Comparison of ENCODE assay signal across 33 cellular contexts in genomic region chr10:72667207-72667864, GRCh38.
"Had no signal": no experiment of that assay in that cellular context is flagged by ENCODE, and none has a peak within 500 bp of the region (broad histone marks: within the 10 kb centered on the region; RNA-seq: fewer than 3 reads in every experiment).

No MANE protein-coding gene starts in this region.

- H3K4me3 ChIP-seq: esophagus muscularis mucosa, gastroesophageal sphincter had no signal

- H3K36me3 ChIP-seq: brain microvascular endothelial cell, esophagus muscularis mucosa, gastroesophageal sphincter, WERI-Rb-1 had no signal

- H3K27ac ChIP-seq: brain microvascular endothelial cell, esophagus muscularis mucosa, gastroesophageal sphincter, WERI-Rb-1 had no signal

- H3K9me3 ChIP-seq: esophagus muscularis mucosa, gastroesophageal sphincter had no signal

- H3K27me3 ChIP-seq: brain microvascular endothelial cell, esophagus muscularis mucosa, gastroesophageal sphincter had no signal

- H3K4me1 Mint-ChIP-seq: activated B cell treated with CpG ODN at 0.5 μM for 24 hours; activated T-helper 17 cell treated with anti-CD3 and anti-CD28 coated beads, Interleukin-2, amount 50 U/mL, for 72 hours had no signal

- H3K36me3 Mint-ChIP-seq: activated naive CD8-positive, alpha-beta T cell had no signal

- H3K4me3 Mint-ChIP-seq: activated B cell treated with CpG ODN at 0.5 μM for 24 hours; activated CD8-positive, alpha-beta T cell treated with anti-CD3 and anti-CD28 coated beads for 36 hours; activated naive CD8-positive, alpha-beta T cell; activated T-cell treated with anti-CD3 and anti-CD28 coated beads, Interleukin-2, amount 50 U/mL, for 4 hours; activated T-helper 17 cell treated with anti-CD3 and anti-CD28 coated beads, Interleukin-2, amount 50 U/mL, for 72 hours; T-helper 17 cell; T-helper 2 cell treated with Interferon-gamma antibody and Interleukin-4, amounts not matched to agents 5 μg/mL and 100 μg/mL, for 36 hours had no signal

- H3K4me1 ChIP-seq: esophagus muscularis mucosa, gastroesophageal sphincter had no signal

- H3K27ac Mint-ChIP-seq: activated B cell treated with CpG ODN at 0.5 μM for 24 hours; activated CD8-positive, alpha-beta T cell treated with anti-CD3 and anti-CD28 coated beads for 36 hours; activated naive CD8-positive, alpha-beta T cell; activated T-helper 17 cell treated with anti-CD3 and anti-CD28 coated beads, Interleukin-2, amount 50 U/mL, for 72 hours; T-helper 17 cell; T-helper 2 cell treated with Interferon-gamma antibody and Interleukin-4, amounts not matched to agents 5 μg/mL and 100 μg/mL, for 36 hours had no signal

- DNase-seq: activated B cell treated with CpG ODN at 0.5 μM for 24 hours; activated CD4-positive, alpha-beta T cell treated with anti-CD3 and anti-CD28 coated beads for 48 hours; activated CD4-positive, alpha-beta T cell treated with anti-CD3 and anti-CD28 coated beads, Interleukin-2, amount 50 U/mL, for 1 hour; activated CD4-positive, alpha-beta T cell treated with anti-CD3 and anti-CD28 coated beads, Interleukin-2, amount 50 U/mL, for 48 hours; activated CD8-positive, alpha-beta memory T cell treated with anti-CD3 and anti-CD28 coated beads for 24 hours; activated CD8-positive, alpha-beta T cell treated with anti-CD3 and anti-CD28 coated beads for 36 hours; activated effector memory CD4-positive, alpha-beta T cell treated with Interleukin-2 at 50 U/mL for 16 hours; activated gamma-delta T cell treated with Interleukin-2 at 50 U/mL for 16 hours; activated naive CD4-positive, alpha-beta T cell treated with anti-CD3 and anti-CD28 coated beads, Interleukin-2, amount 50 U/mL, for 16 hours; activated naive CD4-positive, alpha-beta T cell treated with Interleukin-2 at 50 U/mL for 16 hours; activated T-cell treated with anti-CD3 and anti-CD28 coated beads, Interleukin-2, amount 50 U/mL, for 4 hours; amniotic stem cell; anterior cingulate cortex; brain microvascular endothelial cell; caudate nucleus; effector CD8-positive, alpha-beta T cell; erythroblast; foreskin melanocyte; head of caudate nucleus; T-helper 1 cell; T-helper 17 cell; T1000; WERI-Rb-1 had no signal

- H3K27me3 Mint-ChIP-seq: activated CD8-positive, alpha-beta T cell treated with anti-CD3 and anti-CD28 coated beads for 36 hours had no signal

- ATAC-seq: activated CD4-positive, CD25-positive, alpha-beta regulatory T cell treated with anti-CD3 and anti-CD28 coated beads, Interleukin-2, amount 50 U/mL, for 24 hours; activated CD8-positive, alpha-beta T cell treated with anti-CD3 and anti-CD28 coated beads for 36 hours; activated T-cell treated with anti-CD3 and anti-CD28 coated beads, Interleukin-2, amount 50 U/mL, for 4 hours; activated T-helper 17 cell treated with anti-CD3 and anti-CD28 coated beads, Interleukin-2, amount 50 U/mL, for 72 hours; gastroesophageal sphincter; T-helper 17 cell had no signal

- H3K9me3 Mint-ChIP-seq: activated B cell treated with CpG ODN at 0.5 μM for 24 hours; activated CD8-positive, alpha-beta T cell treated with anti-CD3 and anti-CD28 coated beads for 36 hours; activated T-cell treated with anti-CD3 and anti-CD28 coated beads, Interleukin-2, amount 50 U/mL, for 4 hours; activated T-helper 17 cell treated with anti-CD3 and anti-CD28 coated beads, Interleukin-2, amount 50 U/mL, for 72 hours; T-helper 2 cell treated with Interferon-gamma antibody and Interleukin-4, amounts not matched to agents 5 μg/mL and 100 μg/mL, for 36 hours had no signal

- FAIRE-seq: astrocyte, colon, endometrium, endothelial cell of umbilical vein had no signal
